ENCODE assay signal across 18 cellular contexts in the genomic region with DNA sequence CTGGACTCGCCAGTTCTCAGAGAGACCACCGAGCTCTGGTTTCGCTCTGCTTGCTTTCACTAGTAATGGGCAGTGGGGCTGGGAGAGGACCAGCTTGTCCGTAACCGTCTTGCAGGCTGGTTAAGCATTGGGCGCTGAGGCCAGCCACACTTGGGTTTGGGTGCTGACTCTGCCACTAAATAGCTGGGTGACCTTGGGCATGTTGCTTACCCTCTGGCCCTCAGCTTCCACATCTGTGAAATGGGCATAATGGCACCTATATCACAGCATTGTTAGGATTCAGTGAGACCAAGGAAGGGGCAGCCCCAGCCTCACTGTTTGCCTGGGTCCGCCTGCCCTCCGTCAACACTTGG. TPM values are rescaled to one million over a fixed set of nuclear protein-coding genes. Genes with fewer than 3 reads are reported as not detected.
A peak's percentile ranks its signal among the peaks of the same experiment; 100 is the strongest.
DNase-seq lines count a peak whose midpoint lies in the region; ATAC-seq, FAIRE-seq and TF ChIP-seq lines count a peak whose summit lies in the region.
"Had no signal": no experiment of that assay in that cellular context is flagged by ENCODE, and none has a peak within 500 bp of the region (broad histone marks: within the 10 kb centered on the region; RNA-seq: fewer than 3 reads in every experiment).

No MANE protein-coding gene starts in this region.

- H3K9ac ChIP-seq in kidney (ENCODE audit: low read length in 2 of 2) = peak overlapping the region in 1 of 2 donors; percentile 47

- no peak for FAIRE-seq in kidney (lab: Jason Lieb, UNC)

- no peaks in the 10 kb centered on the region for H3K27me3 ChIP-seq in right atrium auricular region
- H3K27me3 ChIP-seq in brain microvascular endothelial cell (replicated peaks) = no peaks in the 10 kb centered on the region
- H3K27me3 ChIP-seq in upper lobe of right lung = no peaks in the 10 kb centered on the region
- no peaks in the 10 kb centered on the region for H3K27me3 ChIP-seq in uterus
- H3K27me3 ChIP-seq: BE2C had no signal

- no peak overlapping the region for H3K4me3 ChIP-seq in right atrium auricular region
- H3K4me3 ChIP-seq in brain microvascular endothelial cell (ENCODE audit: low read depth, low read length) = no peak overlapping the region
- H3K4me3 ChIP-seq in kidney (ENCODE audit: low read length in 2 of 2) = no peak overlapping the region
- H3K4me3 ChIP-seq in upper lobe of right lung = no peak overlapping the region
- H3K4me3 ChIP-seq in uterus = no peak overlapping the region
- H3K4me3 ChIP-seq: GM23338 had no signal

- H3K27ac ChIP-seq in right atrium auricular region = no peak overlapping the region
- H3K27ac ChIP-seq in brain microvascular endothelial cell = peak overlapping the region; percentile 93
- peak overlapping the region; percentile 74 to 90 for H3K27ac ChIP-seq in kidney (ENCODE audit: low read depth in 2 of 2, low read length in 2 of 2)
- H3K27ac ChIP-seq in upper lobe of right lung = no peak overlapping the region
- no peak overlapping the region for H3K27ac ChIP-seq in uterus

- ATAC-seq in left ventricle myocardium superior = no peak
- ATAC-seq in upper lobe of right lung = no peak
- no peak for ATAC-seq in stimulated activated memory B cell treated with anti-CD40 and anti-IgM and Interleukin-4, amounts not matched to agents 10 μg/mL and 1 μg/mL and 100 μg/mL, for 72 hours
- no peak for ATAC-seq in activated naive CD8-positive, alpha-beta T cell treated with anti-CD3 and anti-CD28 coated beads, Interleukin-2, amount 50 U/mL, for 24 hours
- ATAC-seq: GM23338 had no signal

- H3K9me3 ChIP-seq in right atrium auricular region (no peaks in the 10 kb centered on the region), kidney (ENCODE audit: control insufficient read depth in 1 of 2, low read length in 2 of 2) (no peaks in the 10 kb centered on the region), upper lobe of right lung (no peaks in the 10 kb centered on the region), uterus (no peaks in the 10 kb centered on the region)
- H3K9me3 ChIP-seq: BE2C, Caco-2 had no signal

- no peaks in the 10 kb centered on the region for H3K9me3 Mint-ChIP-seq in stimulated activated memory B cell treated with anti-CD40 and anti-IgM and Interleukin-4, amounts not matched to agents 10 μg/mL and 1 μg/mL and 100 μg/mL, for 72 hours
- no peaks in the 10 kb centered on the region for H3K9me3 Mint-ChIP-seq in activated naive CD8-positive, alpha-beta T cell treated with anti-CD3 and anti-CD28 coated beads, Interleukin-2, amount 50 U/mL, for 24 hours
- H3K9me3 Mint-ChIP-seq: GM23338 had no signal

- H3K36me3 ChIP-seq in right atrium auricular region (peaks cover 68% of the 10 kb centered on the region), brain microvascular endothelial cell (replicated peaks) (peaks cover 55% of the 10 kb centered on the region), kidney (ENCODE audit: control insufficient read depth in 1 of 2, insufficient read depth in 2 of 2, low read length in 2 of 2) (peaks cover 23 to 60% of the 10 kb centered on the region in 2 donors), upper lobe of right lung (peaks cover 37% of the 10 kb centered on the region), uterus (no peaks in the 10 kb centered on the region)
- H3K36me3 ChIP-seq: BE2C had no signal

- intact Hi-C loops in left ventricle myocardium superior (cut with micrococcal nuclease) = no loop called here
- intact Hi-C loops in kidney (cut with DNase I) = no loop called here
- intact Hi-C loops in upper lobe of right lung (cut with DNase I) = no loop called here
- intact Hi-C loops in uterus (cut with DNase I; ENCODE audit: low total_unique reads) = no loop called here

- DNase-seq in right atrium auricular region (ENCODE audit: low spot score) = peak; percentile 26
- no peak for DNase-seq in left ventricle myocardium superior
- DNase-seq in brain microvascular endothelial cell = no peak
- DNase-seq in kidney = no peak
- DNase-seq in upper lobe of right lung = peak; percentile 37
- no peak for DNase-seq in uterus
- DNase-seq in activated naive CD8-positive, alpha-beta T cell treated with anti-CD3 and anti-CD28 coated beads, Interleukin-2, amount 50 U/mL, for 24 hours = no peak
- DNase-seq: BE2C; Caco-2; CD4-positive, CD25-positive, alpha-beta regulatory T cell; DMS153; GDM1; NCI-H1417 treated with DMSO at 0.1 percent for 48 hours; NCI-H187 treated with DMSO at 0.1 percent for 48 hours; NCI-H524; RPMI8226 had no signal

- H3K4me1 ChIP-seq in right atrium auricular region (no peaks in the 10 kb centered on the region), kidney (ENCODE audit: control insufficient read depth in 1 of 2, insufficient read depth in 1 of 2, low read depth in 1 of 2, low read length in 2 of 2) (peaks cover 22 to 24% of the 10 kb centered on the region in 2 donors), upper lobe of right lung (no peaks in the 10 kb centered on the region), uterus (no peaks in the 10 kb centered on the region)
- H3K4me1 ChIP-seq: BE2C, Caco-2 had no signal

- H3K4me1 Mint-ChIP-seq in stimulated activated memory B cell treated with anti-CD40 and anti-IgM and Interleukin-4, amounts not matched to agents 10 μg/mL and 1 μg/mL and 100 μg/mL, for 72 hours = no peaks in the 10 kb centered on the region
- peaks cover 4% of the 10 kb centered on the region for H3K4me1 Mint-ChIP-seq in activated naive CD8-positive, alpha-beta T cell treated with anti-CD3 and anti-CD28 coated beads, Interleukin-2, amount 50 U/mL, for 24 hours

- H3K4me3 Mint-ChIP-seq in stimulated activated memory B cell treated with anti-CD40 and anti-IgM and Interleukin-4, amounts not matched to agents 10 μg/mL and 1 μg/mL and 100 μg/mL, for 72 hours = no peak overlapping the region
- H3K4me3 Mint-ChIP-seq in activated naive CD8-positive, alpha-beta T cell treated with anti-CD3 and anti-CD28 coated beads, Interleukin-2, amount 50 U/mL, for 24 hours = no peak overlapping the region
- H3K4me3 Mint-ChIP-seq: GM23338 had no signal

- no peak for TF ChIP-seq CTCF in right atrium auricular region (IDR thresholded peaks at IDR 0.05)
- no peak for TF ChIP-seq CTCF in brain microvascular endothelial cell (IDR thresholded peaks at IDR 0.05; ENCODE audit: low read depth, low read length, missing control alignments)
- TF ChIP-seq CTCF in kidney (IDR thresholded peaks at IDR 0.05; ENCODE audit: borderline replicate concordance, extremely low read depth, insufficient read depth) = no peak
- TF ChIP-seq CTCF in upper lobe of right lung (IDR thresholded peaks at IDR 0.05) = no peak
- no peak for TF ChIP-seq CTCF in uterus (IDR thresholded peaks at IDR 0.05)

- no peaks in the 10 kb centered on the region for H3K27me3 Mint-ChIP-seq in stimulated activated memory B cell treated with anti-CD40 and anti-IgM and Interleukin-4, amounts not matched to agents 10 μg/mL and 1 μg/mL and 100 μg/mL, for 72 hours
- no peaks in the 10 kb centered on the region for H3K27me3 Mint-ChIP-seq in activated naive CD8-positive, alpha-beta T cell treated with anti-CD3 and anti-CD28 coated beads, Interleukin-2, amount 50 U/mL, for 24 hours
- H3K27me3 Mint-ChIP-seq: CD4-positive, CD25-positive, alpha-beta regulatory T cell had no signal

- H3K36me3 Mint-ChIP-seq in stimulated activated memory B cell treated with anti-CD40 and anti-IgM and Interleukin-4, amounts not matched to agents 10 μg/mL and 1 μg/mL and 100 μg/mL, for 72 hours = no peaks in the 10 kb centered on the region
- no peaks in the 10 kb centered on the region for H3K36me3 Mint-ChIP-seq in activated naive CD8-positive, alpha-beta T cell treated with anti-CD3 and anti-CD28 coated beads, Interleukin-2, amount 50 U/mL, for 24 hours (ENCODE audit: low read depth)
- H3K36me3 Mint-ChIP-seq: CD4-positive, CD25-positive, alpha-beta regulatory T cell had no signal

- in situ Hi-C loops in brain microvascular endothelial cell (cut with HindIII; ENCODE audit: low pct_ligation_motif_present, low sequenced_read_pairs) = no loop called here

- TF ChIP-seq POLR2A in uterus (IDR thresholded peaks at IDR 0.05) = no peak

- H3K27ac Mint-ChIP-seq in stimulated activated memory B cell treated with anti-CD40 and anti-IgM and Interleukin-4, amounts not matched to agents 10 μg/mL and 1 μg/mL and 100 μg/mL, for 72 hours = no peak overlapping the region
- no peak overlapping the region for H3K27ac Mint-ChIP-seq in activated naive CD8-positive, alpha-beta T cell treated with anti-CD3 and anti-CD28 coated beads, Interleukin-2, amount 50 U/mL, for 24 hours
- H3K27ac Mint-ChIP-seq: CD4-positive, CD25-positive, alpha-beta regulatory T cell had no signal

RNA-seq across cellular contexts. Expression of a gene that starts 43.5 kb away (rescaled TPM):
- total RNA-seq in right atrium auricular region (10 to 100 TPM in 1 of 2 donors, 1 to 10 TPM in 1; 8.6 to 14.1 TPM), left ventricle myocardium superior (6.3 TPM), kidney (159 TPM), upper lobe of right lung (27.6 TPM), uterus (10 to 100 TPM in 3 of 4 donors, 1 to 10 TPM in 1; 4.9 to 48.3 (median 38.0) TPM)
- polyA plus RNA-seq in kidney (ENCODE audit: insufficient read depth, low read depth, low replicate concordance) = 7.8 TPM
- total RNA-seq: Caco-2 had no signal

RNA-seq across cellular contexts. Expression of a gene that starts 46.1 kb away (rescaled TPM):
- total RNA-seq in right atrium auricular region = 1 to 10 TPM; 2.6 to 7.0 TPM
- total RNA-seq in left ventricle myocardium superior = 1.5 TPM
- 8.7 TPM for total RNA-seq in kidney
- 1.6 TPM for polyA plus RNA-seq in kidney (ENCODE audit: insufficient read depth, low read depth, low replicate concordance)
- 6.3 TPM for total RNA-seq in upper lobe of right lung
- total RNA-seq in uterus = 10 to 100 TPM in 3 of 4 donors, 1 to 10 TPM in 1; 5.6 to 21.8 (median 14.8) TPM
- total RNA-seq: Caco-2 had no signal

Comparison
In these comparisons a context has a peak if more than half of its experiments do, and no peak if none do; other contexts are left out.
1. DNase-seq: peak in right atrium auricular region (single experiment) and upper lobe of right lung (single experiment); none in left ventricle myocardium superior (single experiment), brain microvascular endothelial cell (single experiment), kidney (single experiment), uterus (0 of 2) and activated naive CD8-positive, alpha-beta T cell treated with anti-CD3 and anti-CD28 coated beads, Interleukin-2, amount 50 U/mL, for 24 hours (single experiment).
2. H3K27ac ChIP-seq: peak in brain microvascular endothelial cell (single experiment) and kidney (2 of 2); none in right atrium auricular region (0 of 2), upper lobe of right lung (single experiment) and uterus (0 of 2).